ENCODE assay signal across 9 cellular contexts in genomic region chr9:6197330-6197729, GRCh38. TPM values are rescaled to one million over a fixed set of nuclear protein-coding genes. Genes with fewer than 3 reads are reported as not detected.
DNase-seq lines count a peak whose midpoint lies in the region; ATAC-seq, FAIRE-seq and TF ChIP-seq lines count a peak whose summit lies in the region.
"Had no signal": no experiment of that assay in that cellular context is flagged by ENCODE, and none has a peak within 500 bp of the region (broad histone marks: within the 10 kb centered on the region; RNA-seq: fewer than 3 reads in every experiment).

No MANE protein-coding gene starts in this region.

- intact Hi-C loops in HepG2 (cut with micrococcal nuclease; ENCODE audit: unreplicated experiment): loop anchor here (1.0 to 5.0 kb wide), 2 partner anchors 109 to 140 kb away; no protein-coding TSS in a partner anchor

- H3K9me3 Mint-ChIP-seq in glutamatergic neuron (ENCODE audit: unreplicated experiment): no peaks in the 10 kb centered on the region
- H3K9me3 Mint-ChIP-seq: activated naive CD4-positive, alpha-beta T cell treated with anti-CD3 and anti-CD28 coated beads, Interleukin-2, amount 10 ng/mL, durations not matched to agents 7 days and 5 days had no signal

- TF ChIP-seq RAD21 in HepG2 (CRISPR knock-in tag; IDR thresholded peaks at IDR 0.05): peak; percentile 22; the same call in 1 of the 2 replicates

- DNase-seq in AG09309 (ENCODE audit: low read depth): no peak
- DNase-seq in HuH-7 (ENCODE audit: low spot score): peak; percentile 23
- peak; percentile 63 for DNase-seq in choroid plexus epithelial cell (ENCODE audit: low read depth)
- DNase-seq in HepG2 (ENCODE audit: low spot score): peak; percentile 31
- no peak for DNase-seq in germinal center (ENCODE audit: low spot score)
- no peak for DNase-seq in T-helper 9 cell
- no peak for DNase-seq in epidermal melanocyte (ENCODE audit: insufficient read length, low spot score)
- DNase-seq in glutamatergic neuron: no peak
- DNase-seq: activated naive CD4-positive, alpha-beta T cell treated with anti-CD3 and anti-CD28 coated beads, Interleukin-2, amount 10 ng/mL, durations not matched to agents 7 days and 5 days had no signal

- in situ Hi-C loops in HepG2 (cut with HindIII; ENCODE audit: extremely low pct_ligation_motif_present, low pct_unique_long_range_greater_than_20kb): loop anchor here (5.0 kb wide), 1 partner anchor 110 kb away; no protein-coding TSS in a partner anchor

- TF ChIP-seq POLR2A in HepG2 (IDR thresholded peaks at IDR 0.05; ENCODE audit: insufficient read depth in 1 of 2, low read depth in 2 of 2, low read length in 2 of 2): no peak

- H3K9ac ChIP-seq in HepG2 (ENCODE audit: insufficient read depth, low read depth, low read length): no peak overlapping the region

- no peaks in the 10 kb centered on the region for H3K27me3 Mint-ChIP-seq in glutamatergic neuron (ENCODE audit: unreplicated experiment)

- no peak overlapping the region for H2AFZ ChIP-seq in HepG2 (ENCODE audit: low read length)

- CTCF ChIA-PET in HepG2 (lab: Yijun Ruan, JAX; ENCODE audit: low intra/inter-chr PET ratio, low total read pairs): interaction anchor here (5.2 kb wide), 1 partner anchor 108 kb away, joined by 41 read pairs; no protein-coding TSS in a partner anchor

- TF ChIP-seq EP300 in HepG2 (IDR thresholded peaks at IDR 0.05; ENCODE audit: low read depth in 2 of 2, low read length in 2 of 2) (no peak), HepG2 (CRISPR knock-in tag; IDR thresholded peaks at IDR 0.05; ENCODE audit: borderline replicate concordance) (no peak)

- POLR2A ChIA-PET in HepG2 (lab: Yijun Ruan, JAX): no interaction called here

- FAIRE-seq in HepG2 (lab: Jason Lieb, UNC): peak; percentile 30

- peak; percentile 74 for ATAC-seq in HepG2

- H3K27ac ChIP-seq in HepG2 (ENCODE audit: extremely low read length, insufficient read depth, low read length): no peak overlapping the region

- H3K4me3 ChIP-seq in AG09309 (ENCODE audit: control insufficient read depth, low read depth, low read length): no peak overlapping the region
- H3K4me3 ChIP-seq in choroid plexus epithelial cell (ENCODE audit: low read depth, low read length): no peak overlapping the region
- H3K4me3 ChIP-seq in HepG2 (replicated peaks in 1 of 3; ENCODE audit: insufficient read depth in 1 of 3, low read depth in 2 of 3, low read length in 3 of 3): no peak overlapping the region

- no peaks in the 10 kb centered on the region for H3K79me2 ChIP-seq in HepG2 (ENCODE audit: insufficient read depth, low read length)

- WGBS in HepG2 (ENCODE audit: low lambda C conversion rate): 9% methylated on average over 3 of the region's 3 CpGs

- H3K4me1 Mint-ChIP-seq in glutamatergic neuron (ENCODE audit: low read depth, unreplicated experiment): no peaks in the 10 kb centered on the region
- H3K4me1 Mint-ChIP-seq: activated naive CD4-positive, alpha-beta T cell treated with anti-CD3 and anti-CD28 coated beads, Interleukin-2, amount 10 ng/mL, durations not matched to agents 7 days and 5 days had no signal

- no peaks in the 10 kb centered on the region for H3K9me3 ChIP-seq in HepG2 (ENCODE audit: low read length)

- no peak overlapping the region for H3K4me3 Mint-ChIP-seq in glutamatergic neuron (ENCODE audit: unreplicated experiment)
- H3K4me3 Mint-ChIP-seq: activated naive CD4-positive, alpha-beta T cell treated with anti-CD3 and anti-CD28 coated beads, Interleukin-2, amount 10 ng/mL, durations not matched to agents 7 days and 5 days had no signal

- H3K27me3 ChIP-seq in HepG2 (ENCODE audit: control insufficient read depth in 1 of 2, insufficient read depth in 2 of 2, low read length in 2 of 2): no peaks in the 10 kb centered on the region

- BruUV-seq in HepG2 (replicated peaks; lab: Mats Ljungman, UMichigan): no TSS peak

- no peak overlapping the region for H3K27ac Mint-ChIP-seq in glutamatergic neuron (ENCODE audit: unreplicated experiment)
- H3K27ac Mint-ChIP-seq: activated naive CD4-positive, alpha-beta T cell treated with anti-CD3 and anti-CD28 coated beads, Interleukin-2, amount 10 ng/mL, durations not matched to agents 7 days and 5 days had no signal

- H3K4me1 ChIP-seq in HepG2 (ENCODE audit: insufficient read depth, low read length): no peaks in the 10 kb centered on the region

- no peaks in the 10 kb centered on the region for H4K20me1 ChIP-seq in HepG2 (ENCODE audit: insufficient read depth, low read length)

- no peaks in the 10 kb centered on the region for H3K36me3 ChIP-seq in HepG2 (replicated peaks in 1 of 2; ENCODE audit: control insufficient read depth in 1 of 2, insufficient read depth in 2 of 2, low read length in 2 of 2)

- TF ChIP-seq CTCF in AG09309 (IDR thresholded peaks at IDR 0.05; ENCODE audit: control insufficient read depth, insufficient read depth, low read depth, low read length, missing control alignments) (peak; percentile 62), choroid plexus epithelial cell (conservative IDR thresholded peaks at IDR 0.05; ENCODE audit: low read depth, low read length) (peak; percentile 74), HepG2 (CRISPR knock-in tag; IDR thresholded peaks at IDR 0.05) (peak; percentile 70), glutamatergic neuron (IDR thresholded peaks at IDR 0.05; ENCODE audit: partially characterized antibody, unreplicated experiment) (no peak)

- no peaks in the 10 kb centered on the region for H3K36me3 Mint-ChIP-seq in glutamatergic neuron (ENCODE audit: unreplicated experiment)
- H3K36me3 Mint-ChIP-seq: activated naive CD4-positive, alpha-beta T cell treated with anti-CD3 and anti-CD28 coated beads, Interleukin-2, amount 10 ng/mL, durations not matched to agents 7 days and 5 days had no signal

- no peak overlapping the region for H3K4me2 ChIP-seq in HepG2 (ENCODE audit: low read depth, low read length)

TF ChIP-seq in HepG2, 621 proteins besides CTCF, POLR2A, EP300 and RAD21:
- peak; percentile 33; the same call in 1 of the 2 replicates for TF ChIP-seq ZNF362 (CRISPR knock-in tag; IDR thresholded peaks at IDR 0.05; ENCODE audit: borderline replicate concordance)
- TF ChIP-seq STAG1 (CRISPR knock-in tag; IDR thresholded peaks at IDR 0.05): peak; percentile 77
- TF ChIP-seq E2F2 (CRISPR knock-in tag; IDR thresholded peaks at IDR 0.05; ENCODE audit: borderline replicate concordance): no peak
- peak; percentile 88 for TF ChIP-seq SMC3 (IDR thresholded peaks at IDR 0.05; ENCODE audit: low read length)
- no peak for TF ChIP-seq MLLT10 (CRISPR knock-in tag; IDR thresholded peaks at IDR 0.05)
- no peak for TF ChIP-seq ZNF232 (CRISPR knock-in tag; IDR thresholded peaks at IDR 0.05; ENCODE audit: borderline replicate concordance)
TF ChIP-seq in HepG2: peak in this region for 3.

RNA-seq across cellular contexts. Expression of gene IL33, which starts 18.3 kb away (rescaled TPM):
- not detected in 2 replicates for total RNA-seq in HepG2 (2016; rRNA removed; fragmentation: Illumina TruSeq; extraction: Trizol)
- total RNA-seq in HepG2 (2016; cell fraction: cytosol; rRNA removed; fragmentation: Illumina TruSeq; extraction: Trizol; ENCODE audit: low read depth): not detected in 2 replicates
- not detected in 2 replicates for total RNA-seq in HepG2 (2016; cell fraction: insoluble cytoplasmic fraction; rRNA removed; fragmentation: Illumina TruSeq; extraction: Trizol)
- total RNA-seq in HepG2 (2016; cell fraction: membrane; rRNA removed; fragmentation: Illumina TruSeq; extraction: Trizol): not detected in 2 replicates
- not detected in 2 replicates for total RNA-seq in HepG2 (2016; cell fraction: nucleus; rRNA removed; fragmentation: Illumina TruSeq; extraction: Trizol)
- 0.03 and 0.05 TPM in 2 replicates for polyA plus RNA-seq in HepG2 (2011; rRNA removed)
- polyA plus RNA-seq in HepG2 (2011; cell fraction: cytosol; rRNA removed): 0.03 TPM in 1 of 2 replicates, not detected in the other
- polyA plus RNA-seq in HepG2 (2011; cell fraction: nucleus; rRNA removed): not detected in 2 replicates
- polyA plus RNA-seq in HepG2 (2012): not detected in 2 replicates
- polyA plus RNA-seq in HepG2 (2016; cell fraction: cytosol; fragmentation: Illumina TruSeq; extraction: Trizol; ENCODE audit: low read depth): not detected in 2 replicates
- not detected in 2 replicates for polyA plus RNA-seq in HepG2 (2016; cell fraction: insoluble cytoplasmic fraction; fragmentation: Illumina TruSeq; extraction: Trizol; ENCODE audit: low read depth)
- polyA plus RNA-seq in HepG2 (2016; cell fraction: membrane; fragmentation: Illumina TruSeq; extraction: Trizol; ENCODE audit: low read depth): not detected in 2 replicates
- not detected in 2 replicates for polyA plus RNA-seq in HepG2 (2016; cell fraction: nucleus; fragmentation: Illumina TruSeq; extraction: Trizol; ENCODE audit: insufficient read depth, low read depth)
- 0.26 TPM in 1 of 2 replicates, not detected in the other for polyA minus RNA-seq in HepG2 (2011; rRNA and poly(A)+ RNA removed; ENCODE audit: low replicate concordance)
- polyA minus RNA-seq in HepG2 (2011; cell fraction: cytosol; rRNA and poly(A)+ RNA removed): not detected in 2 replicates
- polyA minus RNA-seq in HepG2 (2011; cell fraction: nucleus; rRNA and poly(A)+ RNA removed): 0.13 TPM in 1 of 2 replicates, not detected in the other
- total RNA-seq in glutamatergic neuron (ENCODE audit: unreplicated experiment): not detected

Comparison
In these comparisons a context has a peak if more than half of its experiments do, and no peak if none do; other contexts are left out.
1. DNase-seq: peak in HuH-7 (single experiment), choroid plexus epithelial cell (single experiment) and HepG2 (single experiment); none in AG09309 (single experiment), germinal center (single experiment), T-helper 9 cell (single experiment), epidermal melanocyte (single experiment) and glutamatergic neuron (single experiment).